In the genomic region with DNA sequence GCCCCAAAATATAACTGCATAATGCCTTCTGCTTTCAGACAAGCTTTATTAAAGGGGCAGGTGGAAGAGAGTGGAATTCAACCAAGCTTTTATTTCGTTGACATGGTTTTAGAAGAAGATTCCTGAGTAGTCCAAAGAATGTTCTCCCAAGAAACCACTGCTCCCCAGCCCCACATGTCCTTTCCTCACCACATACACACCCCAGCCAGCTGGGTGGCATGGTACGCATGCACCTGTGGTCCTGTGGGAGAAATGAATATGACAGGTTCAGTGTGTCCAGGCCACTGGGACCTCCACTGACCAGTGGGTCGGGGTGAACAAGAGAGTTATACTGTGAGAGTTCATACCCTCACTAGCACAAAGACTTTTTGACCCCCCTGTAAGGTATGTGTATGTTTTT, we compare ENCODE assay signal across 14 cellular contexts.
"Had no signal": no experiment of that assay in that cellular context is flagged by ENCODE, and none has a peak within 500 bp of the region (broad histone marks: within the 10 kb centered on the region; RNA-seq: fewer than 3 reads in every experiment).

No MANE protein-coding gene starts in this region.

- H3K4me1 ChIP-seq: left lung had no signal

- H3K9me3 Mint-ChIP-seq: activated CD4-positive, alpha-beta T cell treated with anti-CD3 and anti-CD28 coated beads, Interleukin-2, amount 10 ng/mL, durations not matched to agents 24 days and 14 days; activated naive CD8-positive, alpha-beta T cell treated with anti-CD3 and anti-CD28 coated beads for 36 hours; activated T-helper 17 cell treated with anti-CD3 and anti-CD28 coated beads, Interleukin-2, amount 50 U/mL, for 72 hours; naive B cell; stimulated activated memory B cell treated with anti-CD40 and anti-IgM and Interleukin-4, amounts not matched to agents 10 μg/mL and 1 μg/mL and 100 μg/mL, for 72 hours had no signal

- H3K27me3 Mint-ChIP-seq: activated CD4-positive, alpha-beta T cell treated with anti-CD3 and anti-CD28 coated beads, Interleukin-2, amount 10 ng/mL, durations not matched to agents 24 days and 14 days; activated naive CD8-positive, alpha-beta T cell treated with anti-CD3 and anti-CD28 coated beads for 36 hours; activated T-helper 17 cell treated with anti-CD3 and anti-CD28 coated beads, Interleukin-2, amount 50 U/mL, for 72 hours; naive B cell; stimulated activated memory B cell treated with anti-CD40 and anti-IgM and Interleukin-4, amounts not matched to agents 10 μg/mL and 1 μg/mL and 100 μg/mL, for 72 hours had no signal

- ATAC-seq: activated T-helper 17 cell treated with anti-CD3 and anti-CD28 coated beads, Interleukin-2, amount 50 U/mL, for 72 hours; left lung; stimulated activated memory B cell treated with anti-CD40 and anti-IgM and Interleukin-4, amounts not matched to agents 10 μg/mL and 1 μg/mL and 100 μg/mL, for 72 hours had no signal

- H3K27me3 ChIP-seq: left lung, ovary had no signal

- H3K36me3 ChIP-seq: ovary had no signal

- H3K4me3 ChIP-seq: left lung, ovary had no signal

- H3K9me3 ChIP-seq: left lung, ovary had no signal

- H3K27ac Mint-ChIP-seq: activated CD4-positive, alpha-beta T cell treated with anti-CD3 and anti-CD28 coated beads, Interleukin-2, amount 10 ng/mL, durations not matched to agents 24 days and 14 days; activated naive CD8-positive, alpha-beta T cell treated with anti-CD3 and anti-CD28 coated beads for 36 hours; activated T-helper 17 cell treated with anti-CD3 and anti-CD28 coated beads, Interleukin-2, amount 50 U/mL, for 72 hours; stimulated activated memory B cell treated with anti-CD40 and anti-IgM and Interleukin-4, amounts not matched to agents 10 μg/mL and 1 μg/mL and 100 μg/mL, for 72 hours had no signal

- H3K4me3 Mint-ChIP-seq: activated CD4-positive, alpha-beta T cell treated with anti-CD3 and anti-CD28 coated beads, Interleukin-2, amount 10 ng/mL, durations not matched to agents 24 days and 14 days; activated naive CD8-positive, alpha-beta T cell treated with anti-CD3 and anti-CD28 coated beads for 36 hours; activated T-helper 17 cell treated with anti-CD3 and anti-CD28 coated beads, Interleukin-2, amount 50 U/mL, for 72 hours; naive B cell; stimulated activated memory B cell treated with anti-CD40 and anti-IgM and Interleukin-4, amounts not matched to agents 10 μg/mL and 1 μg/mL and 100 μg/mL, for 72 hours had no signal

- H3K27ac ChIP-seq: left lung, ovary had no signal

- DNase-seq: activated CD4-positive, alpha-beta T cell treated with anti-CD3 and anti-CD28 coated beads, Interleukin-2, amount 10 ng/mL, durations not matched to agents 24 days and 14 days; activated naive CD4-positive, alpha-beta T cell; activated naive CD8-positive, alpha-beta T cell treated with anti-CD3 and anti-CD28 coated beads for 36 hours; amniotic stem cell; foreskin melanocyte; left lung; mammary epithelial cell; naive B cell; ovary; stimulated activated CD4-positive, alpha-beta T cell treated with anti-CD3 and anti-CD28 coated beads, Interleukin-4, amount 100 ng/mL, for 24 hours; T-helper 1 cell; T1000 had no signal
